ENCODE assay signal across 19 cellular contexts in the genomic region with DNA sequence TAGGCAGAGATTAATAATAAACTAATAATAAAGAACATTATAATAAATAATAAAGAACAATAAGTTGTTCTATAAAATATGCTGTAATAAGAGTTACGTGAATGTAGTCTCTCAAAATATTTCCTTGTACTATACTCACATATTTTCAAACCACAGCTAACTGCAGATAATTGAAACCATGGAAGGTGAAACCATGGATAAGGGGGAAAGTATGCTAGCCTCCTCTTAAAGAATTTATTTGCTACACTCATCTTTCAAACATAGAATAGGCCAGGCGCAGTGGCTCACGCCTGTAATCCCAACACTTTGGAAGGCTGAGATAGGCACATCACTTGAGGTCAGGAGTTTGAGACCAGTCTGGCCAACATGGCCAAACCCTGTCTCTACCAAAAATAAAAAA. TPM values are rescaled to one million over a fixed set of nuclear protein-coding genes. Genes with fewer than 3 reads are reported as not detected.
DNase-seq lines count a peak whose midpoint lies in the region; ATAC-seq and TF ChIP-seq lines count a peak whose summit lies in the region.
"Had no signal": no experiment of that assay in that cellular context is flagged by ENCODE, and none has a peak within 500 bp of the region (broad histone marks: within the 10 kb centered on the region; RNA-seq: fewer than 3 reads in every experiment).

No MANE protein-coding gene starts in this region.

- no peak overlapping the region for H3K9ac ChIP-seq in adipocyte (ENCODE audit: low read length)

- in situ Hi-C loops in G401 (cut with HindIII; ENCODE audit: low sequenced_read_pairs): no loop called here

- no peaks in the 10 kb centered on the region for H3K27me3 Mint-ChIP-seq in CD4-positive, alpha-beta T cell
- no peaks in the 10 kb centered on the region for H3K27me3 Mint-ChIP-seq in T-helper 2 cell treated with Interferon-gamma antibody and Interleukin-4, amounts not matched to agents 5 μg/mL and 100 μg/mL, for 36 hours (ENCODE audit: low read depth)

- peaks cover 32% of the 10 kb centered on the region for H3K36me3 Mint-ChIP-seq in CD4-positive, alpha-beta T cell (ENCODE audit: low read depth)
- peaks cover 25% of the 10 kb centered on the region for H3K36me3 Mint-ChIP-seq in T-helper 2 cell treated with Interferon-gamma antibody and Interleukin-4, amounts not matched to agents 5 μg/mL and 100 μg/mL, for 36 hours (ENCODE audit: low read depth)

- intact Hi-C loops in CD4-positive, alpha-beta T cell (cut with DNase I, micrococcal nuclease): no loop called here

- peaks cover 8% of the 10 kb centered on the region for H3K4me1 ChIP-seq in adipocyte (ENCODE audit: control insufficient read depth, insufficient read depth, low read length)

- H3K27ac ChIP-seq in CD4-positive, alpha-beta T cell (ENCODE audit: low read depth, low read length): no peak overlapping the region
- H3K27ac ChIP-seq: stomach, transverse colon had no signal

- H3K4me3 ChIP-seq in AG04449 (ENCODE audit: low read depth, low read length): no peak overlapping the region
- no peak overlapping the region for H3K4me3 ChIP-seq in adipocyte (ENCODE audit: low read length)
- no peak overlapping the region for H3K4me3 ChIP-seq in fibroblast of the aortic adventitia (ENCODE audit: low read depth, low read length)
- H3K4me3 ChIP-seq: stomach, transverse colon had no signal

- POLR2A ChIA-PET in AG04449 (lab: Yijun Ruan, JAX): no interaction called here
- POLR2A ChIA-PET in CD4-positive, alpha-beta T cell (lab: Charles Lee): interaction anchor here (1.4 to 11.1 kb wide), 3 partner anchors 7 to 17 kb away, joined by 5 to 106 read pairs (median 92); no protein-coding TSS in a partner anchor

- H3K4me1 Mint-ChIP-seq in CD4-positive, alpha-beta T cell (ENCODE audit: low read depth): peaks cover 50% of the 10 kb centered on the region
- H3K4me1 Mint-ChIP-seq in T-helper 2 cell treated with Interferon-gamma antibody and Interleukin-4, amounts not matched to agents 5 μg/mL and 100 μg/mL, for 36 hours (ENCODE audit: low read depth): peaks cover 51% of the 10 kb centered on the region

- no peaks in the 10 kb centered on the region for H3K9me3 ChIP-seq in CD4-positive, alpha-beta T cell (ENCODE audit: control insufficient read depth, low read length)
- no peaks in the 10 kb centered on the region for H3K9me3 ChIP-seq in adipocyte (ENCODE audit: control insufficient read depth, low read length)
- H3K9me3 ChIP-seq: stomach, transverse colon had no signal

- H3K27ac Mint-ChIP-seq in CD4-positive, alpha-beta T cell: peak overlapping the region; percentile 69
- H3K27ac Mint-ChIP-seq in T-helper 2 cell treated with Interferon-gamma antibody and Interleukin-4, amounts not matched to agents 5 μg/mL and 100 μg/mL, for 36 hours: no peak overlapping the region

- no peak for ATAC-seq in CD4-positive, alpha-beta T cell (ENCODE audit: poor library complexity)
- ATAC-seq: left cardiac atrium had no signal

- no peaks in the 10 kb centered on the region for H3K9me3 Mint-ChIP-seq in CD4-positive, alpha-beta T cell
- H3K9me3 Mint-ChIP-seq in T-helper 2 cell treated with Interferon-gamma antibody and Interleukin-4, amounts not matched to agents 5 μg/mL and 100 μg/mL, for 36 hours: no peaks in the 10 kb centered on the region

- DNase-seq in AG04449 (ENCODE audit: low read depth, low spot score) (peak; percentile 33), adipocyte (ENCODE audit: low read depth) (peak; percentile 75), fibroblast of the aortic adventitia (ENCODE audit: low read depth) (peak; percentile 22), NCI-H1105 treated with DMSO at 0.1 percent for 48 hours (lab: John Stamatoyannopoulos, UW) (no peak), islet precursor cell (no peak), G401 (ENCODE audit: low spot score) (no peak)
- DNase-seq in CD4-positive, alpha-beta T cell: no peak
- DNase-seq in T-helper 2 cell treated with Interferon-gamma antibody and Interleukin-4, amounts not matched to agents 5 μg/mL and 100 μg/mL, for 36 hours (ENCODE audit: low spot score): no peak
- DNase-seq: activated CD8-positive, alpha-beta memory T cell treated with anti-CD3 and anti-CD28 coated beads, Interleukin-2, amount 50 U/mL, for 4 hours; activated naive CD4-positive, alpha-beta T cell treated with anti-CD3 and anti-CD28 coated beads, Interleukin-2, amount 50 U/mL, for 16 hours; cortex of kidney; DMS79 treated with DMSO at 0.1 percent for 48 hours; H7; KBM-7; left cardiac atrium; NCI-H2171 treated with DMSO at 0.1 percent for 48 hours; NCI-H526 treated with DMSO at 0.1 percent for 48 hours; stomach; transverse colon had no signal

- CTCF ChIA-PET in AG04449 (lab: Yijun Ruan, JAX): interaction anchor here (0.6 to 1.2 kb wide), 3 partner anchors 17 to 270 kb away, joined by 3 to 6 read pairs (median 6); no protein-coding TSS in a partner anchor
- CTCF ChIA-PET in CD4-positive, alpha-beta T cell (lab: Charles Lee): interaction anchor here (0.9 to 1.0 kb wide), 2 partner anchors 17 to 29 kb away, joined by 3 to 4 read pairs; no protein-coding TSS in a partner anchor

- H3K4me3 Mint-ChIP-seq in CD4-positive, alpha-beta T cell: peak overlapping the region; percentile 65
- no peak overlapping the region for H3K4me3 Mint-ChIP-seq in T-helper 2 cell treated with Interferon-gamma antibody and Interleukin-4, amounts not matched to agents 5 μg/mL and 100 μg/mL, for 36 hours

- no peaks in the 10 kb centered on the region for H3K27me3 ChIP-seq in CD4-positive, alpha-beta T cell (ENCODE audit: control insufficient read depth, insufficient read depth, low read length)
- no peaks in the 10 kb centered on the region for H3K27me3 ChIP-seq in adipocyte (replicated peaks; ENCODE audit: control insufficient read depth, insufficient read depth, low read length)
- H3K27me3 ChIP-seq: stomach, transverse colon had no signal

- TF ChIP-seq CTCF in AG04449 (IDR thresholded peaks at IDR 0.05; ENCODE audit: insufficient read depth, low read length, missing control alignments): no peak
- TF ChIP-seq CTCF in CD4-positive, alpha-beta T cell (IDR thresholded peaks at IDR 0.05): no peak
- no peak for TF ChIP-seq CTCF in fibroblast of the aortic adventitia (IDR thresholded peaks at IDR 0.05; ENCODE audit: insufficient read depth, low read length)

- H3K36me3 ChIP-seq in adipocyte (ENCODE audit: control insufficient read depth, insufficient read depth, low read length, severe bottlenecking): no peaks in the 10 kb centered on the region
- H3K36me3 ChIP-seq: stomach, transverse colon had no signal

RNA-seq across cellular contexts. Expression of a gene that starts 18.5 kb away (rescaled TPM):
- total RNA-seq in CD4-positive, alpha-beta T cell: 100 to 1,000 TPM; 521 to 525 TPM
- total RNA-seq in fibroblast of the aortic adventitia (ENCODE audit: low replicate concordance): 7.8 and 13.8 TPM in 2 replicates
- 21.7 and 28.1 TPM in 2 replicates for total RNA-seq in G401 (2014; rRNA removed; shearing (Covaris generic))

Comparison
In these comparisons a context has a peak if more than half of its experiments do, and no peak if none do; other contexts are left out.
1. DNase-seq: peak in AG04449 (single experiment), adipocyte (single experiment) and fibroblast of the aortic adventitia (single experiment); none in CD4-positive, alpha-beta T cell (0 of 10), T-helper 2 cell treated with Interferon-gamma antibody and Interleukin-4, amounts not matched to agents 5 μg/mL and 100 μg/mL, for 36 hours (single experiment), NCI-H1105 treated with DMSO at 0.1 percent for 48 hours (single experiment), islet precursor cell (single experiment) and G401 (single experiment).
2. RNA of a gene that starts 18.5 kb away (total RNA-seq): 521 to 525 TPM in CD4-positive, alpha-beta T cell; 21.7 to 28.1 TPM in G401 and 7.8 to 13.8 TPM in fibroblast of the aortic adventitia; every median in the first group is over 10 times any median in the second.